ENCODE assay signal across 9 cellular contexts in genomic region chr22:30221121-30221992, GRCh38.
A peak's percentile ranks its signal among the peaks of the same experiment; 100 is the strongest.
DNase-seq lines count a peak whose midpoint lies in the region; ATAC-seq and TF ChIP-seq lines count a peak whose summit lies in the region.
"Had no signal": no experiment of that assay in that cellular context is flagged by ENCODE, and none has a peak within 500 bp of the region (broad histone marks: within the 10 kb centered on the region; RNA-seq: fewer than 3 reads in every experiment).

No MANE protein-coding gene starts in this region.

- H3K27ac Mint-ChIP-seq in activated naive CD4-positive, alpha-beta T cell treated with anti-CD3 and anti-CD28 coated beads, Interleukin-2, amount 50 U/mL, for 24 hours: peak overlapping the region; percentile 85

- H3K4me3 Mint-ChIP-seq in activated naive CD4-positive, alpha-beta T cell treated with anti-CD3 and anti-CD28 coated beads, Interleukin-2, amount 50 U/mL, for 24 hours: peak overlapping the region; percentile 51

- no peaks in the 10 kb centered on the region for H3K27me3 Mint-ChIP-seq in activated naive CD4-positive, alpha-beta T cell treated with anti-CD3 and anti-CD28 coated beads, Interleukin-2, amount 50 U/mL, for 24 hours

- H3K9me3 Mint-ChIP-seq in activated naive CD4-positive, alpha-beta T cell treated with anti-CD3 and anti-CD28 coated beads, Interleukin-2, amount 50 U/mL, for 24 hours: no peaks in the 10 kb centered on the region

- peak; percentile 58 for DNase-seq in GM10248 (ENCODE audit: extremely low spot score)
- DNase-seq in stimulated activated CD4-positive, alpha-beta T cell treated with anti-CD3 and anti-CD28 coated beads, TNF-alpha, amount 100 ng/mL, for 4 hours (ENCODE audit: low read depth in 3 of 3): peak in 2 of 3 experiments; percentile 48 to 51
- no peak for DNase-seq in DMS 273 (lab: John Stamatoyannopoulos, UW; ENCODE audit: unreplicated experiment)
- DNase-seq in Ammon's horn (ENCODE audit: low spot score): no peak
- DNase-seq: NCI-H82 had no signal

- H3K36me3 Mint-ChIP-seq in activated naive CD4-positive, alpha-beta T cell treated with anti-CD3 and anti-CD28 coated beads, Interleukin-2, amount 50 U/mL, for 24 hours: no peaks in the 10 kb centered on the region

- CTCF ChIA-PET in GM10248 (lab: Yijun Ruan, JAX): no interaction called here

- POLR2A ChIA-PET in GM10248 (lab: Yijun Ruan, JAX): no interaction called here

- no peak for TF ChIP-seq CTCF in GM10248 (IDR thresholded peaks at IDR 0.05; ENCODE audit: control extremely low read depth, extremely low read depth, low read depth, missing control alignments)

- peaks cover 71% of the 10 kb centered on the region for H3K4me1 Mint-ChIP-seq in activated naive CD4-positive, alpha-beta T cell treated with anti-CD3 and anti-CD28 coated beads, Interleukin-2, amount 50 U/mL, for 24 hours

- ATAC-seq in activated CD4-positive, CD25-positive, alpha-beta regulatory T cell treated with anti-CD3 and anti-CD28 coated beads, Interleukin-2, amount 50 U/mL, for 24 hours: peak; percentile 59 to 64
- ATAC-seq in HG03135 (IDR thresholded peaks at IDR 0.05; ENCODE audit: unreplicated experiment) (no peak), HG03439 (IDR thresholded peaks at IDR 0.05; ENCODE audit: unreplicated experiment) (no peak)

Comparison
In these comparisons a context has a peak if more than half of its experiments do, and no peak if none do; other contexts are left out.
1. DNase-seq: peak in GM10248 (single experiment) and stimulated activated CD4-positive, alpha-beta T cell treated with anti-CD3 and anti-CD28 coated beads, TNF-alpha, amount 100 ng/mL, for 4 hours (2 of 3); none in DMS 273 (single experiment) and Ammon's horn (single experiment).
2. ATAC-seq: peak in activated CD4-positive, CD25-positive, alpha-beta regulatory T cell treated with anti-CD3 and anti-CD28 coated beads, Interleukin-2, amount 50 U/mL, for 24 hours (2 of 2); none in HG03135 (single experiment) and HG03439 (single experiment).